In genomic region chr6:37779902-37780628, GRCh38 we compare ENCODE assay signal across 14 cellular contexts.
"Had no signal": no experiment of that assay in that cellular context is flagged by ENCODE, and none has a peak within 500 bp of the region (broad histone marks: within the 10 kb centered on the region; RNA-seq: fewer than 3 reads in every experiment).

No MANE protein-coding gene starts in this region.

- H3K9me3 ChIP-seq: pancreas had no signal

- ATAC-seq: activated CD4-positive, CD25-positive, alpha-beta regulatory T cell treated with anti-CD3 and anti-CD28 coated beads, Interleukin-2, amount 50 U/mL, for 24 hours; pancreas; stimulated activated memory B cell treated with anti-CD40 and anti-IgM and Interleukin-4, amounts not matched to agents 10 μg/mL and 1 μg/mL and 100 μg/mL, for 72 hours had no signal

- H3K36me3 Mint-ChIP-seq: activated naive CD8-positive, alpha-beta T cell treated with anti-CD3 and anti-CD28 coated beads, Interleukin-2, amount 10 ng/mL, durations not matched to agents 7 days and 5 days; stimulated activated memory B cell treated with anti-CD40 and anti-IgM and Interleukin-4, amounts not matched to agents 10 μg/mL and 1 μg/mL and 100 μg/mL, for 72 hours had no signal

- H3K27ac Mint-ChIP-seq: activated naive CD8-positive, alpha-beta T cell treated with anti-CD3 and anti-CD28 coated beads, Interleukin-2, amount 10 ng/mL, durations not matched to agents 7 days and 5 days; activated T-helper 1 cell treated with anti-CD3 and anti-CD28 coated beads, Interleukin-12 subunit alpha, Interleukin-12 subunit beta, Interleukin-2, Interleukin-4 antibody, amounts not matched to agents 30 ng/mL and 10 ng/mL and 1 ng/mL, durations not matched to agents 14 hours and 24 hours and 36 hours had no signal

- DNase-seq: activated CD4-positive, alpha-beta T cell treated with anti-CD3 and anti-CD28 coated beads, Interleukin-2, amount 50 U/mL, for 1 hour; activated CD8-positive, alpha-beta memory T cell treated with anti-CD3 and anti-CD28 coated beads for 24 hours; activated naive CD8-positive, alpha-beta T cell treated with anti-CD3 and anti-CD28 coated beads, Interleukin-2, amount 10 ng/mL, durations not matched to agents 7 days and 5 days; anterior cingulate cortex; brain microvascular endothelial cell; hypothalamus; pancreas; stimulated activated CD4-positive, alpha-beta T cell treated with anti-CD3 and anti-CD28 coated beads, Interleukin-2, amount 100 ng/mL, for 48 hours; T-helper 9 cell had no signal

- H3K4me1 ChIP-seq: pancreas had no signal

- H3K27me3 ChIP-seq: brain microvascular endothelial cell, pancreas had no signal

- H3K27ac ChIP-seq: brain microvascular endothelial cell, coronary artery, pancreas had no signal

- H3K36me3 ChIP-seq: brain microvascular endothelial cell, pancreas had no signal

- H3K4me3 Mint-ChIP-seq: activated naive CD8-positive, alpha-beta T cell treated with anti-CD3 and anti-CD28 coated beads, Interleukin-2, amount 10 ng/mL, durations not matched to agents 7 days and 5 days; activated T-helper 1 cell treated with anti-CD3 and anti-CD28 coated beads, Interleukin-12 subunit alpha, Interleukin-12 subunit beta, Interleukin-2, Interleukin-4 antibody, amounts not matched to agents 30 ng/mL and 10 ng/mL and 1 ng/mL, durations not matched to agents 14 hours and 24 hours and 36 hours; central memory CD8-positive, alpha-beta T cell; stimulated activated memory B cell treated with anti-CD40 and anti-IgM and Interleukin-4, amounts not matched to agents 10 μg/mL and 1 μg/mL and 100 μg/mL, for 72 hours had no signal

- H3K9me3 Mint-ChIP-seq: activated naive CD8-positive, alpha-beta T cell treated with anti-CD3 and anti-CD28 coated beads, Interleukin-2, amount 10 ng/mL, durations not matched to agents 7 days and 5 days; activated T-helper 1 cell treated with anti-CD3 and anti-CD28 coated beads, Interleukin-12 subunit alpha, Interleukin-12 subunit beta, Interleukin-2, Interleukin-4 antibody, amounts not matched to agents 30 ng/mL and 10 ng/mL and 1 ng/mL, durations not matched to agents 14 hours and 24 hours and 36 hours; central memory CD8-positive, alpha-beta T cell; stimulated activated memory B cell treated with anti-CD40 and anti-IgM and Interleukin-4, amounts not matched to agents 10 μg/mL and 1 μg/mL and 100 μg/mL, for 72 hours had no signal

- H3K4me3 ChIP-seq: coronary artery, pancreas had no signal
